ENCODE assay signal across 26 cellular contexts in genomic region chr16:12527077-12527476, GRCh38.
"Had no signal": no experiment of that assay in that cellular context is flagged by ENCODE, and none has a peak within 500 bp of the region (broad histone marks: within the 10 kb centered on the region; RNA-seq: fewer than 3 reads in every experiment).

No MANE protein-coding gene starts in this region.

- H3K27ac ChIP-seq: adrenal gland, body of pancreas, colonic mucosa, epithelial cell of prostate, esophagus squamous epithelium, gastroesophageal sphincter, heart right ventricle had no signal

- H3K9me3 ChIP-seq: adrenal gland, body of pancreas, colonic mucosa, esophagus squamous epithelium, gastroesophageal sphincter, heart right ventricle had no signal

- ATAC-seq: activated CD4-positive, alpha-beta T cell treated with anti-CD3 and anti-CD28 coated beads for 36 hours; activated CD8-positive, alpha-beta memory T cell treated with anti-CD3 and anti-CD28 coated beads, Interleukin-2, amount 10 ng/mL, durations not matched to agents 7 days and 5 days; activated CD8-positive, alpha-beta T cell treated with anti-CD3 and anti-CD28 coated beads, Interleukin-2, amount 10 ng/mL, durations not matched to agents 7 days and 5 days; activated naive CD8-positive, alpha-beta T cell treated with anti-CD3 and anti-CD28 coated beads, Interleukin-2, amount 50 U/mL, for 24 hours; body of pancreas; gastroesophageal sphincter; heart right ventricle had no signal

- H3K4me1 ChIP-seq: adrenal gland, body of pancreas, colonic mucosa, gastroesophageal sphincter had no signal

- H3K4me3 ChIP-seq: adrenal gland, body of pancreas, colonic mucosa, esophagus squamous epithelium, gastroesophageal sphincter, heart right ventricle had no signal

- DNase-seq: activated CD4-positive, alpha-beta memory T cell treated with anti-CD3 and anti-CD28 coated beads for 36 hours; activated CD4-positive, alpha-beta T cell treated with anti-CD3 and anti-CD28 coated beads for 36 hours; activated CD4-positive, alpha-beta T cell treated with anti-CD3 and anti-CD28 coated beads, Interleukin-2, amount 10 ng/mL, durations not matched to agents 24 days and 14 days; activated CD4-positive, CD25-positive, alpha-beta regulatory T cell; activated CD4-positive, CD25-positive, alpha-beta regulatory T cell treated with anti-CD3 and anti-CD28 coated beads, Interleukin-2, amount 50 U/mL, for 72 hours; activated CD8-positive, alpha-beta memory T cell treated with anti-CD3 and anti-CD28 coated beads, Interleukin-2, amount 10 ng/mL, durations not matched to agents 7 days and 5 days; activated CD8-positive, alpha-beta memory T cell treated with anti-CD3 and anti-CD28 coated beads, Interleukin-2, amount 50 U/mL, for 4 hours; activated CD8-positive, alpha-beta T cell treated with anti-CD3 and anti-CD28 coated beads, Interleukin-2, amount 10 ng/mL, durations not matched to agents 7 days and 5 days; activated effector memory CD4-positive, alpha-beta T cell treated with anti-CD3 and anti-CD28 coated beads, Interleukin-2, amount 50 U/mL, for 16 hours; activated naive CD4-positive, alpha-beta T cell treated with anti-CD3 and anti-CD28 coated beads for 36 hours; activated naive CD8-positive, alpha-beta T cell treated with anti-CD3 and anti-CD28 coated beads for 36 hours; activated naive CD8-positive, alpha-beta T cell treated with anti-CD3 and anti-CD28 coated beads, Interleukin-2, amount 50 U/mL, for 24 hours; activated T-cell treated with anti-CD3 and anti-CD28 coated beads, Interleukin-2, amount 50 U/mL, for 1 hour; activated T-cell treated with anti-CD3 and anti-CD28 coated beads, Interleukin-2, amount 50 U/mL, for 48 hours; adrenal gland; body of pancreas; central memory CD4-positive, alpha-beta T cell; cerebellar nuclear complex; colonic mucosa; effector CD8-positive, alpha-beta T cell; esophagus squamous epithelium; foreskin melanocyte; heart right ventricle; T-helper 2 cell had no signal

- H3K27me3 ChIP-seq: adrenal gland, body of pancreas, colonic mucosa, esophagus squamous epithelium, gastroesophageal sphincter, heart right ventricle had no signal

- H3K36me3 ChIP-seq: adrenal gland, colonic mucosa had no signal
